16 cellular contexts compared by ENCODE assay signal in genomic region chr1:29514361-29515187, GRCh38.
DNase-seq lines count a peak whose midpoint lies in the region; ATAC-seq and TF ChIP-seq lines count a peak whose summit lies in the region.
"Had no signal": no experiment of that assay in that cellular context is flagged by ENCODE, and none has a peak within 500 bp of the region (broad histone marks: within the 10 kb centered on the region; RNA-seq: fewer than 3 reads in every experiment).

No MANE protein-coding gene starts in this region.

- H3K27me3 Mint-ChIP-seq in brain, result peaks cover 12% of the 10 kb centered on the region

- peak overlapping the region in 1 of 5 experiments; percentile 2 for H3K4me3 Mint-ChIP-seq in brain

- no peaks in the 10 kb centered on the region for H3K36me3 Mint-ChIP-seq in brain

- peaks cover 25% of the 10 kb centered on the region for H3K4me1 Mint-ChIP-seq in brain

- H3K36me3 ChIP-seq in testis (ENCODE audit: low read depth, missing control alignments), result no peaks in the 10 kb centered on the region

- peak overlapping the region; percentile 8 to 97 (median 22) for H3K27ac Mint-ChIP-seq in brain

- no peak for TF ChIP-seq POLR2A in testis (IDR thresholded peaks at IDR 0.05)

- DNase-seq in activated CD8-positive, alpha-beta memory T cell treated with anti-CD3 and anti-CD28 coated beads for 24 hours, result peak; percentile 17
- DNase-seq in activated CD8-positive, alpha-beta memory T cell treated with anti-CD3 and anti-CD28 coated beads, Interleukin-2, amount 50 U/mL, for 48 hours, result no peak
- DNase-seq in mesenteric fat pad (ENCODE audit: low spot score) (peak; percentile 57), testis (peak; percentile 10), foreskin melanocyte (no peak), midbrain (lab: John Stamatoyannopoulos, UW) (no peak)
- DNase-seq: C1 segment of cervical spinal cord, DMS53, H7, IMR-90, Kasumi-1, NCI-H2029, NCI-H526 had no signal

- TF ChIP-seq CTCF in brain (conservative IDR thresholded peaks at IDR 0.05) (no peak), testis (IDR thresholded peaks at IDR 0.05) (no peak)

- intact Hi-C loops in testis (cut with DNase I; ENCODE audit: low total_unique reads), result no loop called here

- no peak for ATAC-seq in HG03439 (IDR thresholded peaks at IDR 0.05; ENCODE audit: unreplicated experiment)
- ATAC-seq: Right ventricle myocardium inferior had no signal

- H3K4me3 ChIP-seq in testis, result no peak overlapping the region

- WGBS in testis, 2 donors, result 56 to 59% methylated on average over 16 to 18 of the region's 18 CpGs

- H3K4me1 ChIP-seq in testis, result no peaks in the 10 kb centered on the region

- H3K27ac ChIP-seq in testis, result no peak overlapping the region

- H3K9me3 Mint-ChIP-seq in brain, result peaks cover 0 to 10% (median 5%) of the 10 kb centered on the region in 5 experiments

- H3K9me3 ChIP-seq in testis, result no peaks in the 10 kb centered on the region

- H3K27me3 ChIP-seq in testis, result no peaks in the 10 kb centered on the region

Comparison
In these comparisons a context has a peak if more than half of its experiments do, and no peak if none do; other contexts are left out.
1. DNase-seq: peak in activated CD8-positive, alpha-beta memory T cell treated with anti-CD3 and anti-CD28 coated beads for 24 hours (single experiment), mesenteric fat pad (single experiment) and testis (single experiment); none in activated CD8-positive, alpha-beta memory T cell treated with anti-CD3 and anti-CD28 coated beads, Interleukin-2, amount 50 U/mL, for 48 hours (single experiment), foreskin melanocyte (single experiment) and midbrain (single experiment).